ENCODE assay signal across 8 cellular contexts in the genomic region with DNA sequence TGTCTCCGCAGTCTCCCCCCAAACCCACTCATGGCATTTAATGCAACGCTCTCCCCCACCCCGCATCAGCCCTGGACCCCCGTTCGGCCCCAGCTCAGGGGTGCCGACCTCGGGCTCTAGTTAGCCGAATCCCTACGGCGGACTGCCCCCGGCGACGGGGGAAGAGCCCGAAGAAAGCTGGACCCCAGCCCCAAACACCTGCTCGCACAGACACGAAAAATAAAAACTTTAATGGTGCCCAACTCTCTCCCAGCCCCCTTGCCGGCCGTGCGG. TPM values are rescaled to one million over a fixed set of nuclear protein-coding genes. Genes with fewer than 3 reads are reported as not detected.
DNase-seq lines count a peak whose midpoint lies in the region; ATAC-seq and TF ChIP-seq lines count a peak whose summit lies in the region.

No MANE protein-coding gene starts in this region.

- peak overlapping the region; percentile 87 for H3K27ac ChIP-seq in KOPT-K1 (ENCODE audit: low read depth, low read length, poor library complexity, severe bottlenecking)

- H3K27me3 Mint-ChIP-seq in activated naive CD8-positive, alpha-beta T cell treated with anti-CD3 and anti-CD28 coated beads, Interleukin-2, amount 10 ng/mL, durations not matched to agents 7 days and 5 days: no peaks in the 10 kb centered on the region
- H3K27me3 Mint-ChIP-seq in stimulated activated naive CD8-positive, alpha-beta T cell treated with anti-CD3 and anti-CD28 coated beads, Interleukin-15, amount 100 ng/mL, for 72 hours: peaks cover 9% of the 10 kb centered on the region

- peaks cover 35% of the 10 kb centered on the region for H3K36me3 ChIP-seq in KOPT-K1 (ENCODE audit: insufficient read depth, low read length)
- H3K36me3 ChIP-seq in kidney epithelial cell (ENCODE audit: control insufficient read depth, insufficient read depth, low read length): peaks cover 2% of the 10 kb centered on the region

- no peak for ATAC-seq in activated naive CD8-positive, alpha-beta T cell treated with anti-CD3 and anti-CD28 coated beads, Interleukin-2, amount 10 ng/mL, durations not matched to agents 7 days and 5 days (ENCODE audit: low read depth)
- no peak for ATAC-seq in stimulated activated naive CD8-positive, alpha-beta T cell treated with anti-CD3 and anti-CD28 coated beads, Interleukin-15, amount 100 ng/mL, for 72 hours
- ATAC-seq in HG03025 (IDR thresholded peaks at IDR 0.05; ENCODE audit: low FRiP score, unreplicated experiment): no peak

- POLR2A ChIA-PET in activated naive CD8-positive, alpha-beta T cell treated with anti-CD3 and anti-CD28 coated beads, Interleukin-2, amount 10 ng/mL, durations not matched to agents 7 days and 5 days (lab: Charles Lee): interaction anchor here (0.7 to 2.7 kb wide), 2 partner anchors 18 to 83 kb away, joined by 3 to 14 read pairs; no protein-coding TSS in a partner anchor

- no peaks in the 10 kb centered on the region for H3K9me3 Mint-ChIP-seq in activated naive CD8-positive, alpha-beta T cell treated with anti-CD3 and anti-CD28 coated beads, Interleukin-2, amount 10 ng/mL, durations not matched to agents 7 days and 5 days
- no peaks in the 10 kb centered on the region for H3K9me3 Mint-ChIP-seq in stimulated activated naive CD8-positive, alpha-beta T cell treated with anti-CD3 and anti-CD28 coated beads, Interleukin-15, amount 100 ng/mL, for 72 hours

- peaks cover 42% of the 10 kb centered on the region for H3K4me1 Mint-ChIP-seq in activated naive CD8-positive, alpha-beta T cell treated with anti-CD3 and anti-CD28 coated beads, Interleukin-2, amount 10 ng/mL, durations not matched to agents 7 days and 5 days
- peaks cover 57% of the 10 kb centered on the region for H3K4me1 Mint-ChIP-seq in stimulated activated naive CD8-positive, alpha-beta T cell treated with anti-CD3 and anti-CD28 coated beads, Interleukin-15, amount 100 ng/mL, for 72 hours

- H3K27me3 ChIP-seq in kidney epithelial cell (ENCODE audit: control insufficient read depth, insufficient read depth, low read length): no peaks in the 10 kb centered on the region

- no peaks in the 10 kb centered on the region for H3K9me3 ChIP-seq in KOPT-K1 (ENCODE audit: insufficient read depth, low read length, poor library complexity, severe bottlenecking)

- TF ChIP-seq CTCF in kidney epithelial cell (IDR thresholded peaks at IDR 0.05; ENCODE audit: insufficient read depth, low read length, poor library complexity, severe bottlenecking): no peak

- H3K36me3 Mint-ChIP-seq in activated naive CD8-positive, alpha-beta T cell treated with anti-CD3 and anti-CD28 coated beads, Interleukin-2, amount 10 ng/mL, durations not matched to agents 7 days and 5 days: peaks cover 7% of the 10 kb centered on the region

- peak overlapping the region; percentile 97 for H3K27ac Mint-ChIP-seq in activated naive CD8-positive, alpha-beta T cell treated with anti-CD3 and anti-CD28 coated beads, Interleukin-2, amount 10 ng/mL, durations not matched to agents 7 days and 5 days
- peak overlapping the region; percentile 96 to 100 for H3K27ac Mint-ChIP-seq in stimulated activated naive CD8-positive, alpha-beta T cell treated with anti-CD3 and anti-CD28 coated beads, Interleukin-15, amount 100 ng/mL, for 72 hours

- DNase-seq in activated naive CD8-positive, alpha-beta T cell treated with anti-CD3 and anti-CD28 coated beads, Interleukin-2, amount 10 ng/mL, durations not matched to agents 7 days and 5 days: peak; percentile 62
- DNase-seq in kidney epithelial cell (ENCODE audit: low read depth) (no peak), NCI-H446 (lab: John Stamatoyannopoulos, UW) (no peak), amniotic stem cell (lab: John Stamatoyannopoulos, UW) (no peak), cerebellar nuclear complex (lab: John Stamatoyannopoulos, UW) (no peak)
- peak in 1 of 2 donors; percentile 56 for DNase-seq in stimulated activated naive CD8-positive, alpha-beta T cell treated with anti-CD3 and anti-CD28 coated beads, Interleukin-15, amount 100 ng/mL, for 72 hours

- H3K4me3 ChIP-seq in kidney epithelial cell (ENCODE audit: low read depth, low read length): peak overlapping the region; percentile 72

- H3K4me3 Mint-ChIP-seq in activated naive CD8-positive, alpha-beta T cell treated with anti-CD3 and anti-CD28 coated beads, Interleukin-2, amount 10 ng/mL, durations not matched to agents 7 days and 5 days: peak overlapping the region; percentile 93
- peak overlapping the region; percentile 89 to 98 for H3K4me3 Mint-ChIP-seq in stimulated activated naive CD8-positive, alpha-beta T cell treated with anti-CD3 and anti-CD28 coated beads, Interleukin-15, amount 100 ng/mL, for 72 hours

RNA-seq across cellular contexts. Expression of a gene that starts 0.6 kb away (rescaled TPM):
- 100 to 1,000 TPM; 106 to 113 TPM for total RNA-seq in activated naive CD8-positive, alpha-beta T cell treated with anti-CD3 and anti-CD28 coated beads, Interleukin-2, amount 10 ng/mL, durations not matched to agents 7 days and 5 days
- total RNA-seq in kidney epithelial cell: 80.2 and 80.8 TPM in 2 replicates
